Comparison of ENCODE assay signal across 13 cellular contexts in the genomic region with DNA sequence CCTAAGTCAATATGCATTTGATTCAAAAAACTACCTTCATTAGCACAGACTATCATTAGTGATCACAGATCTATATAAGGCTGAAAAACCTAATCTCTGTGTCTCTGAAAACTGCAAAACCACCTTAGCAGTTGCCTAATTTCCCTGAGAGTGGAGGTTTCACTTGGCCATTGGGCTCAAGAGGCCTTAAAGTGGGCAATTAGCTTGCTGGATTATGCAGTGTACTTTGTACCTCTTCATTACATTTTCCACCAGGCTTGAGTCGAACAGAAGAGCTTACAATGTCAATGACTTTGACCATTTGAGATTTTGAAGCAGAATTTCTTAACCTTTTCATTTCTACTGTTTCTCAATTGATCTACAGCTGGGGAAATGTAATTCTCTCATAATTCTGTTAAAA.
"Had no signal": no experiment of that assay in that cellular context is flagged by ENCODE, and none has a peak within 500 bp of the region (broad histone marks: within the 10 kb centered on the region; RNA-seq: fewer than 3 reads in every experiment).

No MANE protein-coding gene starts in this region.

- H3K4me1 ChIP-seq: esophagus muscularis mucosa, right atrium auricular region, uterus had no signal

- H3K27ac ChIP-seq: cardiac muscle cell, esophagus muscularis mucosa, right atrium auricular region, skin epidermis, uterus had no signal

- H3K36me3 ChIP-seq: cardiac muscle cell, esophagus muscularis mucosa, right atrium auricular region, uterus had no signal

- DNase-seq: activated CD4-positive, alpha-beta T cell treated with anti-CD3 and anti-CD28 coated beads for 48 hours; activated CD8-positive, alpha-beta memory T cell treated with anti-CD3 and anti-CD28 coated beads, Interleukin-2, amount 50 U/mL, for 48 hours; activated CD8-positive, alpha-beta T cell treated with anti-CD3 and anti-CD28 coated beads, Interleukin-2, amount 10 ng/mL, durations not matched to agents 7 days and 5 days; activated naive CD4-positive, alpha-beta T cell treated with Interleukin-2 at 50 U/mL for 16 hours; activated naive CD8-positive, alpha-beta T cell treated with anti-CD3 and anti-CD28 coated beads, Interleukin-2, amount 50 U/mL, for 24 hours; mucosa of descending colon; naive thymus-derived CD8-positive, alpha-beta T cell; posterior cingulate gyrus; uterus had no signal

- H3K27me3 ChIP-seq: cardiac muscle cell, esophagus muscularis mucosa, right atrium auricular region, uterus had no signal

- H3K4me3 ChIP-seq: cardiac muscle cell, esophagus muscularis mucosa, mucosa of descending colon, right atrium auricular region, skin epidermis, uterus had no signal

- H3K9me3 ChIP-seq: esophagus muscularis mucosa, mucosa of descending colon, right atrium auricular region, uterus had no signal

- ATAC-seq: activated CD8-positive, alpha-beta T cell treated with anti-CD3 and anti-CD28 coated beads, Interleukin-2, amount 10 ng/mL, durations not matched to agents 7 days and 5 days; activated naive CD8-positive, alpha-beta T cell treated with anti-CD3 and anti-CD28 coated beads, Interleukin-2, amount 50 U/mL, for 24 hours; mucosa of descending colon; naive thymus-derived CD8-positive, alpha-beta T cell had no signal
